Comparison of ENCODE assay signal across 8 cellular contexts in the genomic region with DNA sequence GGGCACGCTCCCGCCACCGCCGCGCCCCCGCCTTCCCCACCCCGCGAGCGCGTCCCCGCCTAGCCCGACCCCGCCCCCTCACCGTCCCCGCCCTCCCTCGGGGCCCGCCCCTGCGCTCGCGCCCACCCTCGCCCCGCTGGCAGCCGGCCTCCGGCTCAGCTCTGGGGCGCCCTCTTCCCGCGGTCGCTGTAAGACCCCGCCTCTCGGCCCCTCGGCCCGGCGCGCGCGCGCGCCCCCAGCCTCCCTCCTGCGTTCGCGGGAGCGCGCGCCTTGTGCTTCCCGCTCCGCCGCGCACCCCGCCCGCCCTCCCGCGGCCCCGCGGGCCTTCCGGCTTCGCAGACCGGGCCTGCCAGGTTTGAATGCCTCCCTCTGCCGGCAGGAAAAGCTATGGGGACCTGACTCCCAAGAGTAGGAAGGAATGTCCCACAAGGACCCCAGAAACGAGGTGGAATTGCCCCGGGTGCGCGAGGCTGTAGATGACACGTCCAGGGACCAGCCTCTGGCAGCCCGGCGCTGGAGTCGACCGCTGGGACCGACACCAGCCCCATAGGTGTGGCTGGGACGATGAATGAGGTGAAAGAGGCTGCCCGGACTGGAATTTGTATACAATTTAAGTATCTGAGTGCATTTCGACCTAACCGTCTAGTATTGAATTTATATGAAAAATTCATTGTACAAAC. TPM values are rescaled to one million over a fixed set of nuclear protein-coding genes. Genes with fewer than 3 reads are reported as not detected.
DNase-seq lines count a peak whose midpoint lies in the region; ATAC-seq and TF ChIP-seq lines count a peak whose summit lies in the region.

No MANE protein-coding gene starts in this region.

- DNase-seq in GM10266 (ENCODE audit: extremely low spot score) (peak; percentile 98), NAMALWA (ENCODE audit: low spot score) (peak; percentile 94), SK-N-DZ (ENCODE audit: low spot score) (peak; percentile 93), globus pallidus (ENCODE audit: low spot score) (peak; percentile 94), omental fat pad (ENCODE audit: low spot score) (peak; percentile 57), testis (peak; percentile 95)
- peak; percentile 93 for DNase-seq in activated naive CD4-positive, alpha-beta T cell treated with anti-CD3 and anti-CD28 coated beads, Interleukin-2, amount 50 U/mL, for 16 hours

- peak overlapping the region; percentile 99 to 100 for H3K27ac ChIP-seq in testis

- peaks cover 8% of the 10 kb centered on the region for H3K4me1 ChIP-seq in testis

- peak; percentile 66 for ATAC-seq in HG02571 (IDR thresholded peaks at IDR 0.05; ENCODE audit: unreplicated experiment)
- peak; percentile 96 for ATAC-seq in omental fat pad (ENCODE audit: low FRiP score)

- TF ChIP-seq CTCF in GM10266 (IDR thresholded peaks at IDR 0.05; ENCODE audit: control insufficient read depth, insufficient read depth, low read depth, missing control alignments) (peak; percentile 72), omental fat pad (IDR thresholded peaks at IDR 0.05) (no peak), testis (IDR thresholded peaks at IDR 0.05) (peak; percentile 40 to 56 (median 56))

- H3K36me3 ChIP-seq in testis (ENCODE audit: low read depth, missing control alignments): no peaks in the 10 kb centered on the region

- intact Hi-C loops in testis (cut with DNase I; ENCODE audit: low total_unique reads): loop anchor here (10.0 kb wide), 1 partner anchor 239 kb away; no protein-coding TSS in a partner anchor

- no peaks in the 10 kb centered on the region for H3K27me3 ChIP-seq in testis

- H3K4me3 ChIP-seq in testis: peak overlapping the region; percentile 95 to 100

- WGBS in testis, 2 donors: 0 to 1% methylated on average over 13 to 26 of the region's 72 CpGs

- TF ChIP-seq POLR2A in testis (IDR thresholded peaks at IDR 0.05): no peak

- no peaks in the 10 kb centered on the region for H3K9me3 ChIP-seq in testis

RNA-seq across cellular contexts. Expression of gene PTBP3, which starts 0.4 kb away (rescaled TPM):
- polyA plus RNA-seq in SK-N-DZ (2014; cell fraction: cytosol; rRNA removed): 14.6 and 25.0 TPM in 2 replicates
- 7.1 and 8.5 TPM in 2 replicates for polyA plus RNA-seq in SK-N-DZ (2014; cell fraction: nucleus; rRNA removed)
- total RNA-seq in omental fat pad: 10 to 100 TPM; 24.5 to 50.3 (median 39.7) TPM
- 100 to 1,000 TPM; 172 to 199 TPM for total RNA-seq in testis
- polyA plus RNA-seq in testis (ENCODE audit: insufficient read depth, low read depth, low replicate concordance): 44.1 TPM

RNA-seq across cellular contexts. Expression of gene HSDL2, which starts 46.1 kb away (rescaled TPM):
- 24.6 and 30.7 TPM in 2 replicates for polyA plus RNA-seq in SK-N-DZ (2014; cell fraction: cytosol; rRNA removed)
- 13.4 and 13.9 TPM in 2 replicates for polyA plus RNA-seq in SK-N-DZ (2014; cell fraction: nucleus; rRNA removed)
- 100 to 1,000 TPM in 1 of 4 donors, 10 to 100 TPM in 3; 54.0 to 106 (median 59.9) TPM for total RNA-seq in omental fat pad
- total RNA-seq in testis: 10 to 100 TPM; 23.0 to 24.0 TPM
- 36.0 TPM for polyA plus RNA-seq in testis (ENCODE audit: insufficient read depth, low read depth, low replicate concordance)

Comparison
In these comparisons a context has a peak if more than half of its experiments do, and no peak if none do; other contexts are left out.
1. Peak in every context shown above with its lines: DNase-seq, ATAC-seq, H3K4me3 ChIP-seq and H3K27ac ChIP-seq.
2. CTCF ChIP-seq: peak in GM10266 (single experiment) and testis (3 of 3); none in omental fat pad (0 of 3).